ENCODE assay signal across 1 cellular context in the genomic region with DNA sequence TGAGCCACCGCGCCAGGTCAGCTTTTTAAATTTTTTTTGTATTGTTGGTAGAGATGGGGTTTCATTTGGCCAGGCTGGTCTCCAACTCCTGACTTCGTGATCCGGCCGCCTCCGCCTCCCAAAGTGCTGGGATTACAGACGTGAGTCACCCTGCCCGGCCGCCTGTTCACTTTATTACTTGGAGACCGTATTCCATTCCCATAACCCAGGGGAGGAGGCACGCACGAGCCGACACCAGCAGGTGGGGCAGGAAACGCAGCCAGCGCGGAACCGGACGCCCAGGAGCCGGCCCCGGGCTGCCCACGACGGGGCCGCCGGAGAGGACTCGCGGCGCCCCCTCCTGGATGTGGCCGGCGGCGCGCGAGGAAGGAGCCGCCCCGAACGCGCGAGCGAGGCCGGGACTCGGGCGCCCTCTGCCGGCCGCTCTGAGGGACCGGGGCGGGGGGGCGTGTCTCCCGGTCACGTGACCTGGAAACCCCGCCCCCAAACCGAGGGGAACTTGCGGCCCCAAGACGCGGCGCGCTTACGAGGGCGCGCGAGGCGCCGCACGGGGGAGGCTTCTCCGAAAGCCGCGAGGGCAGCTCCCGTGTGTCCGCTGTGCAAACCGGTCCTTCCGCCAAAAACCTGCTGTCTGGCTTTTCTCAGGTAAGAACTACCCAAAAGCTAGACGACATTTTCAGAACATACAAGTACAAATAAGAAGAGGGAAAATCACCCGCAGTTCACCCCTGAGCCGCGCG.
TF ChIP-seq lines count a peak whose summit lies in the region.

No MANE protein-coding gene starts in this region.

TF ChIP-seq in WTC11, 78 proteins besides CTCF, POLR2A, EP300 and RAD21 (continued from another document):
- TF ChIP-seq, protein P1, sequence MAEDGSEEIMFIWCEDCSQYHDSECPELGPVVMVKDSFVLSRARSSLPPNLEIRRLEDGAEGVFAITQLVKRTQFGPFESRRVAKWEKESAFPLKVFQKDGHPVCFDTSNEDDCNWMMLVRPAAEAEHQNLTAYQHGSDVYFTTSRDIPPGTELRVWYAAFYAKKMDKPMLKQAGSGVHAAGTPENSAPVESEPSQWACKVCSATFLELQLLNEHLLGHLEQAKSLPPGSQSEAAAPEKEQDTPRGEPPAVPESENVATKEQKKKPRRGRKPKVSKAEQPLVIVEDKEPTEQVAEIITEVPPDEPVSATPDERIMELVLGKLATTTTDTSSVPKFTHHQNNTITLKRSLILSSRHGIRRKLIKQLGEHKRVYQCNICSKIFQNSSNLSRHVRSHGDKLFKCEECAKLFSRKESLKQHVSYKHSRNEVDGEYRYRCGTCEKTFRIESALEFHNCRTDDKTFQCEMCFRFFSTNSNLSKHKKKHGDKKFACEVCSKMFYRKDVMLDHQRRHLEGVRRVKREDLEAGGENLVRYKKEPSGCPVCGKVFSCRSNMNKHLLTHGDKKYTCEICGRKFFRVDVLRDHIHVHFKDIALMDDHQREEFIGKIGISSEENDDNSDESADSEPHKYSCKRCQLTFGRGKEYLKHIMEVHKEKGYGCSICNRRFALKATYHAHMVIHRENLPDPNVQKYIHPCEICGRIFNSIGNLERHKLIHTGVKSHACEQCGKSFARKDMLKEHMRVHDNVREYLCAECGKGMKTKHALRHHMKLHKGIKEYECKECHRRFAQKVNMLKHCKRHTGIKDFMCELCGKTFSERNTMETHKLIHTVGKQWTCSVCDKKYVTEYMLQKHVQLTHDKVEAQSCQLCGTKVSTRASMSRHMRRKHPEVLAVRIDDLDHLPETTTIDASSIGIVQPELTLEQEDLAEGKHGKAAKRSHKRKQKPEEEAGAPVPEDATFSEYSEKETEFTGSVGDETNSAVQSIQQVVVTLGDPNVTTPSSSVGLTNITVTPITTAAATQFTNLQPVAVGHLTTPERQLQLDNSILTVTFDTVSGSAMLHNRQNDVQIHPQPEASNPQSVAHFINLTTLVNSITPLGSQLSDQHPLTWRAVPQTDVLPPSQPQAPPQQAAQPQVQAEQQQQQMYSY (CRISPR knock-in tag; IDR thresholded peaks at IDR 0.05) = no peak
- TF ChIP-seq ESRRA (CRISPR knock-in tag; IDR thresholded peaks at IDR 0.05; ENCODE audit: borderline replicate concordance) = no peak
- TF ChIP-seq, protein P2, sequence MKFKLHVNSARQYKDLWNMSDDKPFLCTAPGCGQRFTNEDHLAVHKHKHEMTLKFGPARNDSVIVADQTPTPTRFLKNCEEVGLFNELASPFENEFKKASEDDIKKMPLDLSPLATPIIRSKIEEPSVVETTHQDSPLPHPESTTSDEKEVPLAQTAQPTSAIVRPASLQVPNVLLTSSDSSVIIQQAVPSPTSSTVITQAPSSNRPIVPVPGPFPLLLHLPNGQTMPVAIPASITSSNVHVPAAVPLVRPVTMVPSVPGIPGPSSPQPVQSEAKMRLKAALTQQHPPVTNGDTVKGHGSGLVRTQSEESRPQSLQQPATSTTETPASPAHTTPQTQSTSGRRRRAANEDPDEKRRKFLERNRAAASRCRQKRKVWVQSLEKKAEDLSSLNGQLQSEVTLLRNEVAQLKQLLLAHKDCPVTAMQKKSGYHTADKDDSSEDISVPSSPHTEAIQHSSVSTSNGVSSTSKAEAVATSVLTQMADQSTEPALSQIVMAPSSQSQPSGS (CRISPR knock-in tag; IDR thresholded peaks at IDR 0.05; ENCODE audit: borderline replicate concordance, low read depth) = no peak
